In genomic region chr2:36698978-36699377, GRCh38 we compare ENCODE assay signal across 18 cellular contexts. TPM values are rescaled to one million over a fixed set of nuclear protein-coding genes. Genes with fewer than 3 reads are reported as not detected.
DNase-seq lines count a peak whose midpoint lies in the region; ATAC-seq and TF ChIP-seq lines count a peak whose summit lies in the region.
"Had no signal": no experiment of that assay in that cellular context is flagged by ENCODE, and none has a peak within 500 bp of the region (broad histone marks: within the 10 kb centered on the region; RNA-seq: fewer than 3 reads in every experiment).

No MANE protein-coding gene starts in this region.

- intact Hi-C loops in heart left ventricle (cut with DNase I), result loop anchor here in 1 of 10 donors (5.0 kb wide), 1 partner anchor 83 kb away; no protein-coding TSS in a partner anchor
- intact Hi-C loops in sigmoid colon (cut with DNase I), result no loop called here
- intact Hi-C loops in A673 (cut with micrococcal nuclease; ENCODE audit: unreplicated experiment), result no loop called here

- DNase-seq in M059J (ENCODE audit: low read depth) (peak; percentile 30), SKM-1 treated with dmso at 0.1 percent for 144 hours (lab: John Stamatoyannopoulos, UW; ENCODE audit: unreplicated experiment) (peak; percentile 98), heart left ventricle (no peak), sigmoid colon (peak; percentile 71), KBM-7 (no peak), A673 (ENCODE audit: low spot score) (no peak), superior temporal gyrus (ENCODE audit: extremely low spot score) (no peak), foreskin melanocyte (no peak)
- DNase-seq: activated B cell treated with CpG ODN at 0.5 μM for 24 hours, activated gamma-delta T cell treated with Interleukin-2 at 50 U/mL for 16 hours, aorta, BE2C, DMS153, erythroblast, hypothalamus, NCI-H1930, Peyer's patch had no signal

- CTCF ChIA-PET in A673 (lab: Charles Lee), result no interaction called here

- H3K36me3 ChIP-seq in heart left ventricle, result no peaks in the 10 kb centered on the region
- no peaks in the 10 kb centered on the region for H3K36me3 ChIP-seq in sigmoid colon
- no peaks in the 10 kb centered on the region for H3K36me3 ChIP-seq in A673 (ENCODE audit: insufficient read depth, low read length, poor library complexity, severe bottlenecking)
- H3K36me3 ChIP-seq: BE2C, Peyer's patch had no signal

- H3K27me3 ChIP-seq in heart left ventricle (no peaks in the 10 kb centered on the region), sigmoid colon (no peaks in the 10 kb centered on the region), A673 (replicated peaks; ENCODE audit: insufficient read depth, low read depth, low read length, poor library complexity) (no peaks in the 10 kb centered on the region)
- H3K27me3 ChIP-seq: Peyer's patch had no signal

- no peak for TF ChIP-seq POLR2A in heart left ventricle (IDR thresholded peaks at IDR 0.05)
- TF ChIP-seq POLR2A in sigmoid colon (IDR thresholded peaks at IDR 0.05), result no peak

- no peak for TF ChIP-seq CTCF in heart left ventricle (IDR thresholded peaks at IDR 0.05)
- no peak for TF ChIP-seq CTCF in sigmoid colon (IDR thresholded peaks at IDR 0.05)
- TF ChIP-seq CTCF in A673 (conservative IDR thresholded peaks at IDR 0.05; ENCODE audit: low read depth, low read length), result no peak

- BruUV-seq in A673 (replicated peaks; lab: Mats Ljungman, UMichigan), result no TSS peak

- H3K4me3 ChIP-seq in heart left ventricle (peak overlapping the region in 1 of 12 donors; percentile 38), sigmoid colon (no peak overlapping the region), A673 (ENCODE audit: low read depth, low read length, poor library complexity, severe bottlenecking) (no peak overlapping the region)
- H3K4me3 ChIP-seq: Peyer's patch had no signal

- WGBS in heart left ventricle, 4 donors, result 55 to 86% (median 67%) methylated on average over 1 of the region's 1 CpG
- WGBS in sigmoid colon, 2 donors, result 84 to 94% methylated on average over 1 of the region's 1 CpG

- POLR2A ChIA-PET in A673 (lab: Charles Lee; ENCODE audit: low non-redundant PET), result no interaction called here

- no peak for TF ChIP-seq EP300 in sigmoid colon (IDR thresholded peaks at IDR 0.05)

- peak in 3 of 4 donors; percentile 63 to 87 (median 69) for ATAC-seq in heart left ventricle

- no peaks in the 10 kb centered on the region for H3K9me3 ChIP-seq in heart left ventricle
- no peaks in the 10 kb centered on the region for H3K9me3 ChIP-seq in sigmoid colon
- H3K9me3 ChIP-seq in A673 (ENCODE audit: low read depth, low read length, poor library complexity, severe bottlenecking), result no peaks in the 10 kb centered on the region
- H3K9me3 ChIP-seq: BE2C, Peyer's patch had no signal

- peaks cover 0 to 3% (median 0%) of the 10 kb centered on the region in 12 donors for H3K4me1 ChIP-seq in heart left ventricle
- H3K4me1 ChIP-seq in sigmoid colon, result no peaks in the 10 kb centered on the region
- H3K4me1 ChIP-seq in A673 (ENCODE audit: insufficient read depth, low read length, poor library complexity, severe bottlenecking), result no peaks in the 10 kb centered on the region
- H3K4me1 ChIP-seq: BE2C, Peyer's patch had no signal

- in situ Hi-C loops in KBM-7 (cut with MboI; ENCODE audit: low pct_unique_long_range_greater_than_20kb, low sequenced_read_pairs), result no loop called here

- no peak overlapping the region for H3K27ac ChIP-seq in heart left ventricle
- H3K27ac ChIP-seq in sigmoid colon, result no peak overlapping the region
- no peak overlapping the region for H3K27ac ChIP-seq in A673 (ENCODE audit: low read depth, low read length, poor library complexity, severe bottlenecking)
- H3K27ac ChIP-seq: Peyer's patch had no signal

RNA-seq across cellular contexts. Expression of gene VIT, which starts 2.5 kb away (rescaled TPM):
- 34.0 and 44.7 TPM in 2 replicates for total RNA-seq in M059J (2014; rRNA removed; shearing (Covaris generic))
- total RNA-seq in heart left ventricle, result 10 to 100 TPM in 2 of 9 donors, 1 to 10 TPM in 7; 1.1 to 34.9 (median 6.8) TPM
- 1 to 10 TPM; 1.0 to 3.2 TPM for polyA plus RNA-seq in heart left ventricle
- 10 to 100 TPM in 3 of 4 donors, 1 to 10 TPM in 1; 4.8 to 16.5 (median 14.1) TPM for total RNA-seq in sigmoid colon
- 1 to 10 TPM in 2 of 3 donors, not detected in 1; 1.1 to 6.0 TPM for polyA plus RNA-seq in sigmoid colon
- total RNA-seq in A673 (2021), result not detected in 2 replicates
- total RNA-seq: activated B cell treated with CpG ODN at 0.5 μM for 24 hours, myocyte had no signal
- polyA plus RNA-seq: aorta had no signal

Comparison
In these comparisons a context has a peak if more than half of its experiments do, and no peak if none do; other contexts are left out.
1. DNase-seq: peak in M059J (single experiment), SKM-1 treated with dmso at 0.1 percent for 144 hours (single experiment) and sigmoid colon (single experiment); none in heart left ventricle (0 of 5), KBM-7 (single experiment), A673 (single experiment), superior temporal gyrus (single experiment) and foreskin melanocyte (single experiment).